In genomic region chr16:1772908-1773702, GRCh38 we compare ENCODE assay signal across 8 cellular contexts. TPM values are rescaled to one million over a fixed set of nuclear protein-coding genes. Genes with fewer than 3 reads are reported as not detected.
DNase-seq lines count a peak whose midpoint lies in the region; ATAC-seq and TF ChIP-seq lines count a peak whose summit lies in the region.

TSS of gene MRPS34 (minus strand) at chr16:1773134. CDS start at chr16:1773119, 15 bp downstream.

- TF ChIP-seq POLR2A in GM15510 (IDR thresholded peaks at IDR 0.05; ENCODE audit: borderline replicate concordance, extremely low read depth, insufficient read length), result peak; percentile 86

- peak; percentile 44 for ATAC-seq in HG03064 (IDR thresholded peaks at IDR 0.05; ENCODE audit: low read depth, unreplicated experiment)
- no peak for ATAC-seq in HG03457 (IDR thresholded peaks at IDR 0.05; ENCODE audit: unreplicated experiment)

- peak; percentile 88 for DNase-seq in NCI-H226
- DNase-seq in activated CD4-positive, CD25-positive, alpha-beta regulatory T cell treated with anti-CD3 and anti-CD28 coated beads, Interleukin-2, amount 50 U/mL, for 72 hours, result peak; percentile 86
- peak; percentile 85 for DNase-seq in cerebellum (ENCODE audit: low spot score)
- peak; percentile 78 for DNase-seq in kidney glomerular epithelial cell (lab: John Stamatoyannopoulos, UW)
- peak; percentile 72 to 76 for DNase-seq in stimulated activated CD4-positive, alpha-beta T cell treated with anti-CD3 and anti-CD28 coated beads, Interleukin-15, amount 100 ng/mL, for 48 hours (ENCODE audit: low read depth in 2 of 2)

RNA-seq across cellular contexts. Expression of gene MRPS34, which starts in this region (rescaled TPM):
- total RNA-seq in cerebellum, result 20.4 TPM
